ENCODE assay signal across 9 cellular contexts in genomic region chr18:12374398-12374797, GRCh38. TPM values are rescaled to one million over a fixed set of nuclear protein-coding genes. Genes with fewer than 3 reads are reported as not detected.
DNase-seq lines count a peak whose midpoint lies in the region; ATAC-seq and TF ChIP-seq lines count a peak whose summit lies in the region.
"Had no signal": no experiment of that assay in that cellular context is flagged by ENCODE, and none has a peak within 500 bp of the region (broad histone marks: within the 10 kb centered on the region; RNA-seq: fewer than 3 reads in every experiment).

No MANE protein-coding gene starts in this region.

- H3K4me3 Mint-ChIP-seq in CD8-positive, alpha-beta T cell = peak overlapping the region; percentile 47
- peak overlapping the region; percentile 52 for H3K4me3 Mint-ChIP-seq in activated CD4-positive, alpha-beta memory T cell treated with anti-CD3 and anti-CD28 coated beads for 36 hours

- CTCF ChIA-PET in CD8-positive, alpha-beta T cell (lab: Charles Lee) = no interaction called here
- CTCF ChIA-PET in activated CD4-positive, alpha-beta memory T cell treated with anti-CD3 and anti-CD28 coated beads for 36 hours (lab: Charles Lee) = no interaction called here

- no peak overlapping the region for H3K4me3 ChIP-seq in BLaER1
- no peak overlapping the region for H3K4me3 ChIP-seq in CD8-positive, alpha-beta T cell (ENCODE audit: low read depth, low read length)
- H3K4me3 ChIP-seq in muscle layer of duodenum (ENCODE audit: low read depth in 1 of 2, low read length in 2 of 2) = no peak overlapping the region

- H3K9ac ChIP-seq in BLaER1 = no peak overlapping the region

- peaks cover 59% of the 10 kb centered on the region for H3K4me1 Mint-ChIP-seq in CD8-positive, alpha-beta T cell (ENCODE audit: low read depth)
- peaks cover 51% of the 10 kb centered on the region for H3K4me1 Mint-ChIP-seq in activated CD4-positive, alpha-beta memory T cell treated with anti-CD3 and anti-CD28 coated beads for 36 hours (ENCODE audit: low read depth)

- no peak for TF ChIP-seq CTCF in CD8-positive, alpha-beta T cell (IDR thresholded peaks at IDR 0.05)

- H3K27ac ChIP-seq in BLaER1 (no peak overlapping the region), muscle layer of duodenum (ENCODE audit: low read length) (peak overlapping the region; percentile 19)
- no peak overlapping the region for H3K27ac ChIP-seq in CD8-positive, alpha-beta T cell (ENCODE audit: low read depth, low read length)

- H3K9me3 ChIP-seq in BLaER1 (no peaks in the 10 kb centered on the region), muscle layer of duodenum (ENCODE audit: control insufficient read depth in 1 of 2, low read length in 2 of 2) (no peaks in the 10 kb centered on the region)
- no peaks in the 10 kb centered on the region for H3K9me3 ChIP-seq in CD8-positive, alpha-beta T cell (ENCODE audit: low read length)

- peak overlapping the region; percentile 27; the same call in 1 of the 2 replicates for H3K4me2 ChIP-seq in BLaER1

- POLR2A ChIA-PET in CD8-positive, alpha-beta T cell (lab: Charles Lee) = no interaction called here
- POLR2A ChIA-PET in activated CD4-positive, alpha-beta memory T cell treated with anti-CD3 and anti-CD28 coated beads for 36 hours (lab: Charles Lee) = no interaction called here

- no peak for DNase-seq in CD8-positive, alpha-beta T cell
- DNase-seq in activated CD4-positive, alpha-beta memory T cell treated with anti-CD3 and anti-CD28 coated beads for 36 hours = peak; percentile 57
- DNase-seq in DMS114 treated with DMSO at 0.1 percent for 48 hours (lab: John Stamatoyannopoulos, UW; ENCODE audit: unreplicated experiment) = no peak
- no peak for DNase-seq in COLO668 (lab: John Stamatoyannopoulos, UW; ENCODE audit: unreplicated experiment)
- DNase-seq in activated effector memory CD4-positive, alpha-beta T cell treated with anti-CD3 and anti-CD28 coated beads, Interleukin-2, amount 50 U/mL, for 16 hours = no peak
- DNase-seq: retina had no signal

- ATAC-seq in CD8-positive, alpha-beta T cell = no peak
- no peak for ATAC-seq in HG03097 (IDR thresholded peaks at IDR 0.05; ENCODE audit: low FRiP score, unreplicated experiment)

- peak overlapping the region; percentile 45 for H3K27ac Mint-ChIP-seq in CD8-positive, alpha-beta T cell
- no peak overlapping the region for H3K27ac Mint-ChIP-seq in activated CD4-positive, alpha-beta memory T cell treated with anti-CD3 and anti-CD28 coated beads for 36 hours

- H3K9me3 Mint-ChIP-seq in CD8-positive, alpha-beta T cell = no peaks in the 10 kb centered on the region
- H3K9me3 Mint-ChIP-seq in activated CD4-positive, alpha-beta memory T cell treated with anti-CD3 and anti-CD28 coated beads for 36 hours = no peaks in the 10 kb centered on the region

- peaks cover 73% of the 10 kb centered on the region for H4K20me1 ChIP-seq in BLaER1

- H3K36me3 Mint-ChIP-seq in CD8-positive, alpha-beta T cell = peaks cover 12% of the 10 kb centered on the region
- H3K36me3 Mint-ChIP-seq in activated CD4-positive, alpha-beta memory T cell treated with anti-CD3 and anti-CD28 coated beads for 36 hours = peaks cover 12% of the 10 kb centered on the region

- H3K36me3 ChIP-seq in BLaER1 (peaks cover 39% of the 10 kb centered on the region), muscle layer of duodenum (ENCODE audit: control insufficient read depth in 1 of 2, insufficient read depth in 2 of 2, low read length in 2 of 2) (peaks cover 0 to 4% of the 10 kb centered on the region in 2 donors)
- no peaks in the 10 kb centered on the region for H3K36me3 ChIP-seq in CD8-positive, alpha-beta T cell (ENCODE audit: insufficient read depth, low read length)

- H3K4me1 ChIP-seq in BLaER1 (peaks cover 41% of the 10 kb centered on the region), muscle layer of duodenum (ENCODE audit: control insufficient read depth in 1 of 2, insufficient read depth in 2 of 2, low read length in 2 of 2) (peaks cover 10 to 33% of the 10 kb centered on the region in 2 donors)
- peaks cover 49% of the 10 kb centered on the region for H3K4me1 ChIP-seq in CD8-positive, alpha-beta T cell (ENCODE audit: insufficient read depth, low read length)

- intact Hi-C loops in CD8-positive, alpha-beta T cell (cut with DNase I, micrococcal nuclease) = loop anchor here in 1 of 2 experiments (10.0 kb wide), 1 partner anchor 1850 kb away; the partner anchor contains the start of gene NAPG
- intact Hi-C loops in activated CD4-positive, alpha-beta memory T cell treated with anti-CD3 and anti-CD28 coated beads for 36 hours (cut with micrococcal nuclease) = loop anchor here (10.0 kb wide), 1 partner anchor 760 kb away; no protein-coding TSS in a partner anchor

- H3K27me3 ChIP-seq in BLaER1 = no peaks in the 10 kb centered on the region
- no peaks in the 10 kb centered on the region for H3K27me3 ChIP-seq in CD8-positive, alpha-beta T cell (ENCODE audit: insufficient read depth, low read length)
- no peaks in the 10 kb centered on the region for H3K27me3 ChIP-seq in muscle layer of duodenum (ENCODE audit: low read depth, low read length)

- H3K27me3 Mint-ChIP-seq in CD8-positive, alpha-beta T cell (ENCODE audit: low read depth) = no peaks in the 10 kb centered on the region
- no peaks in the 10 kb centered on the region for H3K27me3 Mint-ChIP-seq in activated CD4-positive, alpha-beta memory T cell treated with anti-CD3 and anti-CD28 coated beads for 36 hours

RNA-seq across cellular contexts. Expression of gene AFG3L2, which starts 2.6 kb away (rescaled TPM):
- 10 to 100 TPM; 58.4 to 59.0 TPM for total RNA-seq in CD8-positive, alpha-beta T cell
- total RNA-seq in activated CD4-positive, alpha-beta memory T cell treated with anti-CD3 and anti-CD28 coated beads for 36 hours = 10 to 100 TPM; 45.2 to 48.8 TPM

RNA-seq across cellular contexts. Expression of gene PRELID3A, which starts 33.3 kb away (rescaled TPM):
- total RNA-seq in CD8-positive, alpha-beta T cell = under 1 TPM; 0.39 to 0.54 TPM
- total RNA-seq in activated CD4-positive, alpha-beta memory T cell treated with anti-CD3 and anti-CD28 coated beads for 36 hours = 1 to 10 TPM; 1.8 to 3.4 TPM
